Comparison of ENCODE assay signal across 8 cellular contexts in the genomic region with DNA sequence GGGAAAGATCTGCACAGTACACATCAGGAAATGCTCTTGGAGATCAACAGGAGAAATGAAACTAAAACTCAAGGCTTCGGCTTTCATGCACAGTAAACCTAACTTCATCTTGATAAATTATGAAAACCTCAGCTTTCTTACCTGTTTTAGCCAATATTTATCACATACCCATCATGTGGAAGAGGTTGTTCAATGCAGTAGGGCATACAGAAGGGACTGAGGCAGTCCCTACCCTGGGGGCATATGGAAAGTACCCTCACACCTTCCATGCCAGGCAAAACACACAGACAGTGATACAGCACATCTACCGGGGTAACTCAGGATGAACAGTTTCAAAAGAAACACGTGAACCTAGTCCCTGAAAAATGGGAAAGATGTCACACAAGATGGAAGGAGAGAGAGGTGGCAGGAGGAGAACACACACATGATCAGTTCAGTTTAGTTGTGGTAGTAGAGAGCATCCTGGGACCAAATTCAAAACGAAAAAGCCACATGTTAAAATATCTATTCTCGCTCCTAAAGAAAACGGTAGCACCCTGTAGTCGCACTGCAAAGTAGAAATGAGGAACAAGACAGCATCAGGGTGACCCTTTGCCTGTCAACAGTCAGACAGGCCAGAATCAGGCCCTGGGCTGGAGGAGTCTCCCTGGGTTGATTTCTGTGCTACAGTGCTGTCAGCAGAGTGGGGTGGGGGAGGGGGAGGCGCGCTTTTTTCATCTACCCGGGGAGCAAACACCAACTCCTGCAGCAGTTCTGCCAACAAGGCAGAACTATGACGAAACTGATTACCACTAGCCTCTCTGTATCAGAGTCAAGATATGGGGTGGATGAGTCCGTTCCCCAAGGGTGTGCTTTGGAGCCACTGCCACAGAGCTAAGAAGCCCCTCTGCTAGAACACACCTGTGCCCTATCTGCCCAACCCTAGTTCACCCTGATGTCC. TPM values are rescaled to one million over a fixed set of nuclear protein-coding genes. Genes with fewer than 3 reads are reported as not detected.
DNase-seq lines count a peak whose midpoint lies in the region; ATAC-seq and TF ChIP-seq lines count a peak whose summit lies in the region.

No MANE protein-coding gene starts in this region.

- H3K9me3 Mint-ChIP-seq in GM23338, result no peaks in the 10 kb centered on the region
- H3K9me3 Mint-ChIP-seq in stimulated activated naive B cell treated with anti-CD40 and anti-IgM and Interleukin-4, amounts not matched to agents 10 μg/mL and 1 μg/mL and 100 μg/mL, for 72 hours, result no peaks in the 10 kb centered on the region

- in situ Hi-C loops in ACHN (cut with HindIII; ENCODE audit: low pct_ligation_motif_present, low pct_unique_long_range_greater_than_20kb, low sequenced_read_pairs), result no loop called here
- in situ Hi-C loops in brain microvascular endothelial cell (cut with HindIII; ENCODE audit: low pct_ligation_motif_present, low sequenced_read_pairs), result no loop called here

- ATAC-seq in GM23338 (peak; percentile 2; the same call in 2 of the 3 replicates), left lobe of liver (peak; percentile 53), HG03095 (IDR thresholded peaks at IDR 0.05; ENCODE audit: unreplicated experiment) (no peak), GM21825 (IDR thresholded peaks at IDR 0.05; ENCODE audit: unreplicated experiment) (no peak)
- peak in 1 of 2 donors; percentile 12 for ATAC-seq in stimulated activated naive B cell treated with anti-CD40 and anti-IgM and Interleukin-4, amounts not matched to agents 10 μg/mL and 1 μg/mL and 100 μg/mL, for 72 hours (replicated peaks)

- no peaks in the 10 kb centered on the region for H3K36me3 ChIP-seq in GM23338 (ENCODE audit: insufficient read depth)
- H3K36me3 ChIP-seq in SK-N-MC (ENCODE audit: insufficient read depth, low read length), result peaks cover 2% of the 10 kb centered on the region; the same call in 1 of the 2 replicates
- H3K36me3 ChIP-seq in brain microvascular endothelial cell (replicated peaks), result peaks cover 7% of the 10 kb centered on the region

- H3K4me3 ChIP-seq in GM23338 (peak overlapping the region; percentile 95), SK-N-MC (peak overlapping the region; percentile 78), brain microvascular endothelial cell (ENCODE audit: low read depth, low read length) (peak overlapping the region; percentile 88)

- no peaks in the 10 kb centered on the region for H3K9me2 ChIP-seq in GM23338 (ENCODE audit: insufficient read depth)

- peak overlapping the region; percentile 100 for H3K4me2 ChIP-seq in GM23338

- peak overlapping the region; percentile 84 for H3K27ac ChIP-seq in GM23338 (ENCODE audit: low read depth)
- H3K27ac ChIP-seq in SK-N-MC, result no peak overlapping the region
- H3K27ac ChIP-seq in brain microvascular endothelial cell, result peak overlapping the region; percentile 80

- H3K4me1 ChIP-seq in GM23338 (ENCODE audit: insufficient read depth), result peaks cover 19% of the 10 kb centered on the region

- TF ChIP-seq CTCF in GM23338 (conservative IDR thresholded peaks at IDR 0.05; ENCODE audit: low read depth in 2 of 2), result no peak
- no peak for TF ChIP-seq CTCF in brain microvascular endothelial cell (IDR thresholded peaks at IDR 0.05; ENCODE audit: low read depth, low read length, missing control alignments)

- H3K36me3 Mint-ChIP-seq in GM23338 (ENCODE audit: low read depth), result peaks cover 14% of the 10 kb centered on the region
- H3K36me3 Mint-ChIP-seq in stimulated activated naive B cell treated with anti-CD40 and anti-IgM and Interleukin-4, amounts not matched to agents 10 μg/mL and 1 μg/mL and 100 μg/mL, for 72 hours, result peaks cover 7 to 30% of the 10 kb centered on the region in 2 donors

- no peaks in the 10 kb centered on the region for H3K9me3 ChIP-seq in SK-N-MC (ENCODE audit: low read depth, low read length)

- H3K4me3 Mint-ChIP-seq in GM23338, result peak overlapping the region; percentile 85
- peak overlapping the region; percentile 92 to 98 for H3K4me3 Mint-ChIP-seq in stimulated activated naive B cell treated with anti-CD40 and anti-IgM and Interleukin-4, amounts not matched to agents 10 μg/mL and 1 μg/mL and 100 μg/mL, for 72 hours

- H3K27me3 Mint-ChIP-seq in GM23338 (ENCODE audit: insufficient read depth, low read depth, poor library complexity), result peaks cover 13% of the 10 kb centered on the region
- no peaks in the 10 kb centered on the region for H3K27me3 Mint-ChIP-seq in stimulated activated naive B cell treated with anti-CD40 and anti-IgM and Interleukin-4, amounts not matched to agents 10 μg/mL and 1 μg/mL and 100 μg/mL, for 72 hours

- H3K79me2 ChIP-seq in GM23338 (replicated peaks; ENCODE audit: insufficient read depth), result peaks cover 60% of the 10 kb centered on the region

- H3K27me3 ChIP-seq in GM23338 (ENCODE audit: insufficient read depth) (no peaks in the 10 kb centered on the region), brain microvascular endothelial cell (replicated peaks) (no peaks in the 10 kb centered on the region)

- peak overlapping the region; percentile 43 for H3K27ac Mint-ChIP-seq in GM23338
- H3K27ac Mint-ChIP-seq in stimulated activated naive B cell treated with anti-CD40 and anti-IgM and Interleukin-4, amounts not matched to agents 10 μg/mL and 1 μg/mL and 100 μg/mL, for 72 hours, result peak overlapping the region; percentile 89

- peak; percentile 23 for DNase-seq in ACHN
- DNase-seq in GM23338 (ENCODE audit: low spot score), result peak; percentile 28
- no peak for DNase-seq in SK-N-MC (ENCODE audit: low read depth, low spot score)
- DNase-seq in brain microvascular endothelial cell, result peak; percentile 60
- DNase-seq in left lobe of liver (ENCODE audit: low spot score), result peak; percentile 84
- DNase-seq in stimulated activated naive B cell treated with anti-CD40 and anti-IgM and Interleukin-4, amounts not matched to agents 10 μg/mL and 1 μg/mL and 100 μg/mL, for 72 hours, result no peak

- peaks cover 21% of the 10 kb centered on the region for H3K4me1 Mint-ChIP-seq in GM23338
- H3K4me1 Mint-ChIP-seq in stimulated activated naive B cell treated with anti-CD40 and anti-IgM and Interleukin-4, amounts not matched to agents 10 μg/mL and 1 μg/mL and 100 μg/mL, for 72 hours, result peaks cover 35 to 68% of the 10 kb centered on the region in 2 donors

- peaks cover 13% of the 10 kb centered on the region; the same call in 1 of the 2 replicates for H3F3A ChIP-seq in GM23338 (replicated peaks; ENCODE audit: low read depth)

- peaks cover 52% of the 10 kb centered on the region for H4K20me1 ChIP-seq in GM23338 (replicated peaks; ENCODE audit: insufficient read depth)

- peak overlapping the region; percentile 73 for H3K9ac ChIP-seq in SK-N-MC (ENCODE audit: insufficient read length)

- H2AFZ ChIP-seq in GM23338, result no peak overlapping the region

TF ChIP-seq in GM23338, 12 proteins besides CTCF, POLR2A, EP300 and RAD21 (continues in another document):
- TF ChIP-seq ZNF331 (CRISPR knock-in tag; IDR thresholded peaks at IDR 0.05; ENCODE audit: low read depth) (no peak), NANOG (IDR thresholded peaks at IDR 0.05; ENCODE audit: borderline replicate concordance) (no peak), EZH2 (IDR thresholded peaks at IDR 0.05; ENCODE audit: low read depth, unreplicated experiment) (no peak)

RNA-seq across cellular contexts. Expression of gene HIRA, which starts 1.3 kb away (rescaled TPM):
- 55.5 and 58.3 TPM in 2 replicates for total RNA-seq in GM23338 (2014; rRNA removed; shearing (Covaris generic))
- polyA plus RNA-seq in GM23338 (2016; fragmentation: Nextera tagmentation; extraction: Ambion mirVana), result 9.4 and 10.0 TPM in 2 replicates
- total RNA-seq in left lobe of liver, result 20.2 TPM

RNA-seq across cellular contexts. Expression of gene MRPL40, which starts 2.1 kb away (rescaled TPM):
- total RNA-seq in GM23338 (2014; rRNA removed; shearing (Covaris generic)), result 15.2 and 15.5 TPM in 2 replicates
- 53.5 and 56.1 TPM in 2 replicates for polyA plus RNA-seq in GM23338 (2016; fragmentation: Nextera tagmentation; extraction: Ambion mirVana)
- total RNA-seq in left lobe of liver, result 27.8 TPM

RNA-seq across cellular contexts. Expression of gene C22orf39, which starts 17.3 kb away (rescaled TPM):
- total RNA-seq in GM23338 (2014; rRNA removed; shearing (Covaris generic)), result 24.5 and 40.2 TPM in 2 replicates
- polyA plus RNA-seq in GM23338 (2016; fragmentation: Nextera tagmentation; extraction: Ambion mirVana), result 37.4 and 38.3 TPM in 2 replicates
- 12.0 TPM for total RNA-seq in left lobe of liver

RNA-seq across cellular contexts. Expression of gene UFD1, which starts 48.8 kb away (rescaled TPM):
- total RNA-seq in GM23338 (2014; rRNA removed; shearing (Covaris generic)), result 53.5 and 54.1 TPM in 2 replicates
- 80.3 and 93.8 TPM in 2 replicates for polyA plus RNA-seq in GM23338 (2016; fragmentation: Nextera tagmentation; extraction: Ambion mirVana)
- 28.4 TPM for total RNA-seq in left lobe of liver

RNA-seq across cellular contexts. Expression of gene CDC45, which starts 49.5 kb away (rescaled TPM):
- 23.8 and 29.0 TPM in 2 replicates for total RNA-seq in GM23338 (2014; rRNA removed; shearing (Covaris generic))
- 30.3 and 30.4 TPM in 2 replicates for polyA plus RNA-seq in GM23338 (2016; fragmentation: Nextera tagmentation; extraction: Ambion mirVana)
- total RNA-seq in left lobe of liver, result 0.65 TPM

Comparison
In these comparisons a context has a peak if more than half of its experiments do, and no peak if none do; other contexts are left out.
1. DNase-seq: peak in ACHN (single experiment), GM23338 (single experiment), brain microvascular endothelial cell (single experiment) and left lobe of liver (single experiment); none in SK-N-MC (single experiment) and stimulated activated naive B cell treated with anti-CD40 and anti-IgM and Interleukin-4, amounts not matched to agents 10 μg/mL and 1 μg/mL and 100 μg/mL, for 72 hours (single experiment).
2. ATAC-seq: peak in GM23338 (single experiment) and left lobe of liver (single experiment); none in HG03095 (single experiment) and GM21825 (single experiment).
3. Peak in every context shown above with its lines, with median percentiles within 50 percentile points of each other: H3K4me3 ChIP-seq.